1 cellular context compared by ENCODE assay signal in genomic region chr20:47334022-47334551, GRCh38.
TF ChIP-seq lines count a peak whose summit lies in the region.

No MANE protein-coding gene starts in this region.

TF ChIP-seq in HepG2, 621 proteins besides CTCF, POLR2A, EP300 and RAD21 (continued from another document and continues in another):
- peak; percentile 87; the same call in 1 of the 2 replicates for TF ChIP-seq HIC2 (CRISPR knock-in tag; IDR thresholded peaks at IDR 0.05; ENCODE audit: low read depth)
- TF ChIP-seq ZNF512B (CRISPR knock-in tag; IDR thresholded peaks at IDR 0.05; ENCODE audit: borderline replicate concordance), result no peak
- no peak for TF ChIP-seq ZSCAN20 (CRISPR knock-in tag; IDR thresholded peaks at IDR 0.05; ENCODE audit: borderline replicate concordance)
- TF ChIP-seq ZNF841 (CRISPR knock-in tag; IDR thresholded peaks at IDR 0.05; ENCODE audit: borderline replicate concordance), result no peak
- no peak for TF ChIP-seq ARNT2 (CRISPR knock-in tag; IDR thresholded peaks at IDR 0.05; ENCODE audit: low read depth)
- TF ChIP-seq SP1 (IDR thresholded peaks at IDR 0.05), result no peak
- TF ChIP-seq SP1 (CRISPR knock-in tag; IDR thresholded peaks at IDR 0.05), result no peak
- TF ChIP-seq CBX1 (IDR thresholded peaks at IDR 0.05; ENCODE audit: low read depth), result no peak
- TF ChIP-seq TEAD2 (CRISPR knock-in tag; IDR thresholded peaks at IDR 0.05), result no peak
- 0 out of 2 replicates have a peak, but pooled peaks have one; percentile 41 for TF ChIP-seq ZFP37 (CRISPR knock-in tag; IDR thresholded peaks at IDR 0.05; ENCODE audit: borderline replicate concordance)
- TF ChIP-seq MEF2D (CRISPR knock-in tag; IDR thresholded peaks at IDR 0.05), result peak; percentile 57; the same call in 1 of the 2 replicates
- TF ChIP-seq ZNF138 (CRISPR knock-in tag; IDR thresholded peaks at IDR 0.05; ENCODE audit: low read depth), result no peak
- peak; percentile 15; the same call in 1 of the 2 replicates for TF ChIP-seq ZNF652 (CRISPR knock-in tag; IDR thresholded peaks at IDR 0.05; ENCODE audit: borderline replicate concordance, low read depth)
- TF ChIP-seq ZSCAN25 (CRISPR knock-in tag; IDR thresholded peaks at IDR 0.05), result no peak
- no peak for TF ChIP-seq KLF12 (CRISPR knock-in tag; IDR thresholded peaks at IDR 0.05; ENCODE audit: borderline replicate concordance)
- TF ChIP-seq PTBP1 (IDR thresholded peaks at IDR 0.05; ENCODE audit: low read depth, low read length, poor library complexity, severe bottlenecking), result no peak
- TF ChIP-seq, protein P1, sequence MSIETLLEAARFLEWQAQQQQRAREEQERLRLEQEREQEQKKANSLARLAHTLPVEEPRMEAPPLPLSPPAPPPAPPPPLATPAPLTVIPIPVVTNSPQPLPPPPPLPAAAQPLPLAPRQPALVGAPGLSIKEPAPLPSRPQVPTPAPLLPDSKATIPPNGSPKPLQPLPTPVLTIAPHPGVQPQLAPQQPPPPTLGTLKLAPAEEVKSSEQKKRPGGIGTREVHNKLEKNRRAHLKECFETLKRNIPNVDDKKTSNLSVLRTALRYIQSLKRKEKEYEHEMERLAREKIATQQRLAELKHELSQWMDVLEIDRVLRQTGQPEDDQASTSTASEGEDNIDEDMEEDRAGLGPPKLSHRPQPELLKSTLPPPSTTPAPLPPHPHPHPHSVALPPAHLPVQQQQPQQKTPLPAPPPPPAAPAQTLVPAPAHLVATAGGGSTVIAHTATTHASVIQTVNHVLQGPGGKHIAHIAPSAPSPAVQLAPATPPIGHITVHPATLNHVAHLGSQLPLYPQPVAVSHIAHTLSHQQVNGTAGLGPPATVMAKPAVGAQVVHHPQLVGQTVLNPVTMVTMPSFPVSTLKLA (IDR thresholded peaks at IDR 0.05), result peak; percentile 66
- no peak; the same call in 1 of the 2 replicates for TF ChIP-seq SIX1 (CRISPR knock-in tag; IDR thresholded peaks at IDR 0.05; ENCODE audit: borderline replicate concordance)
- no peak for TF ChIP-seq STAG1 (CRISPR knock-in tag; IDR thresholded peaks at IDR 0.05)
- no peak for TF ChIP-seq TIGD3 (CRISPR knock-in tag; IDR thresholded peaks at IDR 0.05; ENCODE audit: borderline replicate concordance)
- peak; percentile 72 for TF ChIP-seq ZNF264 (CRISPR knock-in tag; IDR thresholded peaks at IDR 0.05)
- peak; percentile 92; the same call in 1 of the 2 replicates for TF ChIP-seq SOX5 (CRISPR knock-in tag; IDR thresholded peaks at IDR 0.05; ENCODE audit: borderline replicate concordance)
- no peak for TF ChIP-seq ZNF607 (CRISPR knock-in tag; IDR thresholded peaks at IDR 0.05; ENCODE audit: borderline replicate concordance)
- TF ChIP-seq, protein P2, sequence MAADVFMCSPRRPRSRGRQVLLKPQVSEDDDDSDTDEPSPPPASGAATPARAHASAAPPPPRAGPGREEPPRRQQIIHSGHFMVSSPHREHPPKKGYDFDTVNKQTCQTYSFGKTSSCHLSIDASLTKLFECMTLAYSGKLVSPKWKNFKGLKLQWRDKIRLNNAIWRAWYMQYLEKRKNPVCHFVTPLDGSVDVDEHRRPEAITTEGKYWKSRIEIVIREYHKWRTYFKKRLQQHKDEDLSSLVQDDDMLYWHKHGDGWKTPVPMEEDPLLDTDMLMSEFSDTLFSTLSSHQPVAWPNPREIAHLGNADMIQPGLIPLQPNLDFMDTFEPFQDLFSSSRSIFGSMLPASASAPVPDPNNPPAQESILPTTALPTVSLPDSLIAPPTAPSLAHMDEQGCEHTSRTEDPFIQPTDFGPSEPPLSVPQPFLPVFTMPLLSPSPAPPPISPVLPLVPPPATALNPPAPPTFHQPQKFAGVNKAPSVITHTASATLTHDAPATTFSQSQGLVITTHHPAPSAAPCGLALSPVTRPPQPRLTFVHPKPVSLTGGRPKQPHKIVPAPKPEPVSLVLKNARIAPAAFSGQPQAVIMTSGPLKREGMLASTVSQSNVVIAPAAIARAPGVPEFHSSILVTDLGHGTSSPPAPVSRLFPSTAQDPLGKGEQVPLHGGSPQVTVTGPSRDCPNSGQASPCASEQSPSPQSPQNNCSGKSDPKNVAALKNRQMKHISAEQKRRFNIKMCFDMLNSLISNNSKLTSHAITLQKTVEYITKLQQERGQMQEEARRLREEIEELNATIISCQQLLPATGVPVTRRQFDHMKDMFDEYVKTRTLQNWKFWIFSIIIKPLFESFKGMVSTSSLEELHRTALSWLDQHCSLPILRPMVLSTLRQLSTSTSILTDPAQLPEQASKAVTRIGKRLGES (CRISPR knock-in tag; IDR thresholded peaks at IDR 0.05; ENCODE audit: borderline replicate concordance), result no peak
- TF ChIP-seq, protein P3, sequence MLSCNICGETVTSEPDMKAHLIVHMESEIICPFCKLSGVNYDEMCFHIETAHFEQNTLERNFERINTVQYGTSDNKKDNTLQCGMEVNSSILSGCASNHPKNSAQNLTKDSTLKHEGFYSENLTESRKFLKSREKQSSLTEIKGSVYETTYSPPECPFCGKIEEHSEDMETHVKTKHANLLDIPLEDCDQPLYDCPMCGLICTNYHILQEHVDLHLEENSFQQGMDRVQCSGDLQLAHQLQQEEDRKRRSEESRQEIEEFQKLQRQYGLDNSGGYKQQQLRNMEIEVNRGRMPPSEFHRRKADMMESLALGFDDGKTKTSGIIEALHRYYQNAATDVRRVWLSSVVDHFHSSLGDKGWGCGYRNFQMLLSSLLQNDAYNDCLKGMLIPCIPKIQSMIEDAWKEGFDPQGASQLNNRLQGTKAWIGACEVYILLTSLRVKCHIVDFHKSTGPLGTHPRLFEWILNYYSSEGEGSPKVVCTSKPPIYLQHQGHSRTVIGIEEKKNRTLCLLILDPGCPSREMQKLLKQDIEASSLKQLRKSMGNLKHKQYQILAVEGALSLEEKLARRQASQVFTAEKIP (CRISPR knock-in tag; IDR thresholded peaks at IDR 0.05; ENCODE audit: borderline replicate concordance), result no peak
- no peak for TF ChIP-seq ZNF7 (CRISPR knock-in tag; IDR thresholded peaks at IDR 0.05)
- TF ChIP-seq NFE2L1 (CRISPR knock-in tag; IDR thresholded peaks at IDR 0.05; ENCODE audit: borderline replicate concordance), result no peak
- TF ChIP-seq, protein P4, sequence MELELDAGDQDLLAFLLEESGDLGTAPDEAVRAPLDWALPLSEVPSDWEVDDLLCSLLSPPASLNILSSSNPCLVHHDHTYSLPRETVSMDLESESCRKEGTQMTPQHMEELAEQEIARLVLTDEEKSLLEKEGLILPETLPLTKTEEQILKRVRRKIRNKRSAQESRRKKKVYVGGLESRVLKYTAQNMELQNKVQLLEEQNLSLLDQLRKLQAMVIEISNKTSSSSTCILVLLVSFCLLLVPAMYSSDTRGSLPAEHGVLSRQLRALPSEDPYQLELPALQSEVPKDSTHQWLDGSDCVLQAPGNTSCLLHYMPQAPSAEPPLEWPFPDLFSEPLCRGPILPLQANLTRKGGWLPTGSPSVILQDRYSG (CRISPR knock-in tag; IDR thresholded peaks at IDR 0.05), result no peak
- no peak for TF ChIP-seq ZNF547 (CRISPR knock-in tag; IDR thresholded peaks at IDR 0.05)
- TF ChIP-seq, protein P5, sequence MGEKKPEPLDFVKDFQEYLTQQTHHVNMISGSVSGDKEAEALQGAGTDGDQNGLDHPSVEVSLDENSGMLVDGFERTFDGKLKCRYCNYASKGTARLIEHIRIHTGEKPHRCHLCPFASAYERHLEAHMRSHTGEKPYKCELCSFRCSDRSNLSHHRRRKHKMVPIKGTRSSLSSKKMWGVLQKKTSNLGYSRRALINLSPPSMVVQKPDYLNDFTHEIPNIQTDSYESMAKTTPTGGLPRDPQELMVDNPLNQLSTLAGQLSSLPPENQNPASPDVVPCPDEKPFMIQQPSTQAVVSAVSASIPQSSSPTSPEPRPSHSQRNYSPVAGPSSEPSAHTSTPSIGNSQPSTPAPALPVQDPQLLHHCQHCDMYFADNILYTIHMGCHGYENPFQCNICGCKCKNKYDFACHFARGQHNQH (CRISPR knock-in tag; IDR thresholded peaks at IDR 0.05), result peak; percentile 93
- TF ChIP-seq, protein P6, sequence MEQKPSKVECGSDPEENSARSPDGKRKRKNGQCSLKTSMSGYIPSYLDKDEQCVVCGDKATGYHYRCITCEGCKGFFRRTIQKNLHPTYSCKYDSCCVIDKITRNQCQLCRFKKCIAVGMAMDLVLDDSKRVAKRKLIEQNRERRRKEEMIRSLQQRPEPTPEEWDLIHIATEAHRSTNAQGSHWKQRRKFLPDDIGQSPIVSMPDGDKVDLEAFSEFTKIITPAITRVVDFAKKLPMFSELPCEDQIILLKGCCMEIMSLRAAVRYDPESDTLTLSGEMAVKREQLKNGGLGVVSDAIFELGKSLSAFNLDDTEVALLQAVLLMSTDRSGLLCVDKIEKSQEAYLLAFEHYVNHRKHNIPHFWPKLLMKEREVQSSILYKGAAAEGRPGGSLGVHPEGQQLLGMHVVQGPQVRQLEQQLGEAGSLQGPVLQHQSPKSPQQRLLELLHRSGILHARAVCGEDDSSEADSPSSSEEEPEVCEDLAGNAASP (CRISPR knock-in tag; IDR thresholded peaks at IDR 0.05; ENCODE audit: borderline replicate concordance), result no peak; the same call in 1 of the 2 replicates
- no peak for TF ChIP-seq ATAD3A (CRISPR knock-in tag; IDR thresholded peaks at IDR 0.05)
- peak; percentile 87; the same call in 1 of the 2 replicates for TF ChIP-seq FOXO1 (CRISPR knock-in tag; IDR thresholded peaks at IDR 0.05)
- TF ChIP-seq RBM39 (IDR thresholded peaks at IDR 0.05; ENCODE audit: low read depth, low read length, poor library complexity, severe bottlenecking), result no peak
- no peak for TF ChIP-seq ZNF44 (CRISPR knock-in tag; IDR thresholded peaks at IDR 0.05)
- no peak for TF ChIP-seq ZNF546 (CRISPR knock-in tag; conservative IDR thresholded peaks at IDR 0.05)
- TF ChIP-seq ZNF232 (CRISPR knock-in tag; IDR thresholded peaks at IDR 0.05; ENCODE audit: borderline replicate concordance), result no peak
- TF ChIP-seq IRF2 (CRISPR knock-in tag; IDR thresholded peaks at IDR 0.05), result peak; percentile 100
- TF ChIP-seq ZNF17 (CRISPR knock-in tag; IDR thresholded peaks at IDR 0.05), result no peak
- no peak for TF ChIP-seq REXO4 (CRISPR knock-in tag; IDR thresholded peaks at IDR 0.05; ENCODE audit: borderline replicate concordance)
- no peak; the same call in 1 of the 2 replicates for TF ChIP-seq SP140L (CRISPR knock-in tag; IDR thresholded peaks at IDR 0.05; ENCODE audit: borderline replicate concordance)
- no peak for TF ChIP-seq PAX8 (CRISPR knock-in tag; IDR thresholded peaks at IDR 0.05; ENCODE audit: borderline replicate concordance)
- no peak for TF ChIP-seq SIN3B (IDR thresholded peaks at IDR 0.05; ENCODE audit: low read length)
- TF ChIP-seq STAT5B (CRISPR knock-in tag; IDR thresholded peaks at IDR 0.05), result no peak
- peak; percentile 54; the same call in 1 of the 2 replicates for TF ChIP-seq FOXA1 (IDR thresholded peaks at IDR 0.05)
- TF ChIP-seq FOXA1 (CRISPR knock-in tag; IDR thresholded peaks at IDR 0.05), result peak; percentile 90
- no peak for TF ChIP-seq RFXANK (CRISPR knock-in tag; IDR thresholded peaks at IDR 0.05)
